In the genomic region with DNA sequence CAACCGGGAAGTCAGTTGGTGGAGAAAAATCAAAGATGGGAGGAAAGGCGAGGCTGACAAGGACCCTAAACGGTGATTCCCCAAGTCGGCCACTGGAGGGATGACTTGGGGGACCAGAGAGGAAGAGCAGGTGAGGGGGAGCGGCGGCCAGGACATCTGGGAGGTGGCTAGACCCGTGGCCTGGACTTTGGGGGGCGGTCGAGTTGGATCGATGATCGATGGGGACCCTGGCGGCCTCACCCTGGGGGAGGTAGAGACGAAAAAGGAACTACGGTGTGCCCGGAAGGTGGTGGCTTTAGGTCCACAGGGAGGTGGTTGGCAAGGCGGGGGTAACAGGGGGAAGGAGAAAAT, we compare ENCODE assay signal across 8 cellular contexts. TPM values are rescaled to one million over a fixed set of nuclear protein-coding genes. Genes with fewer than 3 reads are reported as not detected.
DNase-seq lines count a peak whose midpoint lies in the region; ATAC-seq and TF ChIP-seq lines count a peak whose summit lies in the region.

No MANE protein-coding gene starts in this region.

- no peaks in the 10 kb centered on the region for H3K9me3 ChIP-seq in MG63
- H3K9me3 ChIP-seq in mucosa of descending colon, result no peaks in the 10 kb centered on the region

- H3K27me3 ChIP-seq in MG63, result no peaks in the 10 kb centered on the region

- no peak for ATAC-seq in mucosa of descending colon
- no peak for ATAC-seq in GM21381 (IDR thresholded peaks at IDR 0.05; ENCODE audit: unreplicated experiment)

- H3K4me1 ChIP-seq in mucosa of descending colon (ENCODE audit: low read depth), result peaks cover 66% of the 10 kb centered on the region

- H3K4me3 ChIP-seq in MG63 (peak overlapping the region; percentile 66), mucosa of descending colon (peak overlapping the region; percentile 54)

- peak; percentile 43 for DNase-seq in COR-L47 (lab: John Stamatoyannopoulos, UW)
- DNase-seq in MG63, result no peak
- no peak for DNase-seq in caudate nucleus (lab: John Stamatoyannopoulos, UW)
- DNase-seq in mucosa of descending colon, result peak in 1 of 3 donors; percentile 70
- DNase-seq in middle frontal gyrus (ENCODE audit: extremely low spot score, low spot score), result no peak
- no peak for DNase-seq in NCI-H345 (lab: John Stamatoyannopoulos, UW)
- no peak for DNase-seq in NCI-H2196 (lab: John Stamatoyannopoulos, UW; ENCODE audit: unreplicated experiment)

- H3K27ac ChIP-seq in caudate nucleus (ENCODE audit: low read depth, low read length), result peak overlapping the region; percentile 84

- intact Hi-C loops in mucosa of descending colon (cut with DNase I, micrococcal nuclease), result no loop called here

- H3K36me3 ChIP-seq in MG63 (peaks cover 12% of the 10 kb centered on the region), mucosa of descending colon (ENCODE audit: low read depth) (no peaks in the 10 kb centered on the region)

- TF ChIP-seq CTCF in mucosa of descending colon (IDR thresholded peaks at IDR 0.05), result no peak

RNA-seq across cellular contexts. Expression of gene CIRBP, which starts 7.6 kb away (rescaled TPM):
- 64.1 and 68.5 TPM in 2 replicates for total RNA-seq in MG63 (2014; rRNA removed; shearing (Covaris generic); ENCODE audit: low replicate concordance)
- 100 to 1,000 TPM; 281 to 507 (median 300) TPM for total RNA-seq in mucosa of descending colon

RNA-seq across cellular contexts. Expression of gene MIDN, which starts 13.1 kb away (rescaled TPM):
- total RNA-seq in MG63 (2014; rRNA removed; shearing (Covaris generic); ENCODE audit: low replicate concordance), result 4.6 and 5.7 TPM in 2 replicates
- 100 to 1,000 TPM; 136 to 251 (median 213) TPM for total RNA-seq in mucosa of descending colon

RNA-seq across cellular contexts. Expression of gene FAM174C, which starts 13.8 kb away (rescaled TPM):
- total RNA-seq in MG63 (2014; rRNA removed; shearing (Covaris generic); ENCODE audit: low replicate concordance), result 32.2 and 57.2 TPM in 2 replicates
- 10 to 100 TPM; 34.2 to 40.1 (median 39.8) TPM for total RNA-seq in mucosa of descending colon

RNA-seq across cellular contexts. Expression of gene ATP5F1D, which starts 19.9 kb away (rescaled TPM):
- total RNA-seq in MG63 (2014; rRNA removed; shearing (Covaris generic); ENCODE audit: low replicate concordance), result 29.4 and 33.8 TPM in 2 replicates
- 100 to 1,000 TPM; 302 to 391 (median 378) TPM for total RNA-seq in mucosa of descending colon

RNA-seq across cellular contexts. Expression of gene CBARP, which starts 23.7 kb away (rescaled TPM):
- total RNA-seq in MG63 (2014; rRNA removed; shearing (Covaris generic); ENCODE audit: low replicate concordance), result 0.30 and 0.35 TPM in 2 replicates
- 1 to 10 TPM in 1 of 3 donors, under 1 TPM in 2; 0.29 to 1.2 (median 0.39) TPM for total RNA-seq in mucosa of descending colon

Comparison
In these comparisons a context has a peak if more than half of its experiments do, and no peak if none do; other contexts are left out.
1. RNA of gene MIDN, which starts 13.1 kb away (total RNA-seq): 136 to 251 TPM in mucosa of descending colon; 4.6 to 5.7 TPM in MG63; every median in the first group is over 10 times any median in the second.